8 cellular contexts compared by ENCODE assay signal in genomic region chr2:240585681-240586197, GRCh38. TPM values are rescaled to one million over a fixed set of nuclear protein-coding genes. Genes with fewer than 3 reads are reported as not detected.
DNase-seq lines count a peak whose midpoint lies in the region; ATAC-seq and TF ChIP-seq lines count a peak whose summit lies in the region.

No MANE protein-coding gene starts in this region.

- no peak for TF ChIP-seq POLR2A in body of pancreas (IDR thresholded peaks at IDR 0.05)

- H3K4me3 ChIP-seq in Karpas-422 (ENCODE audit: low read length) (peak overlapping the region; percentile 83), body of pancreas (peak overlapping the region; percentile 52 to 68)

- no peaks in the 10 kb centered on the region for H3K9me3 ChIP-seq in Karpas-422 (ENCODE audit: low read length)
- no peaks in the 10 kb centered on the region for H3K9me3 ChIP-seq in body of pancreas

- H3K9ac ChIP-seq in Karpas-422 (ENCODE audit: low read length) = peak overlapping the region; percentile 93

- ATAC-seq in body of pancreas = no peak
- no peak for ATAC-seq in GM18858 (IDR thresholded peaks at IDR 0.05; ENCODE audit: unreplicated experiment)

- no peaks in the 10 kb centered on the region; the same call in 1 of the 2 replicates for H3K36me3 ChIP-seq in Karpas-422 (ENCODE audit: insufficient read depth, low read length)
- no peaks in the 10 kb centered on the region for H3K36me3 ChIP-seq in body of pancreas (replicated peaks in 1 of 2; ENCODE audit: insufficient read depth in 1 of 2, low read depth in 2 of 2)

- no peak for TF ChIP-seq CTCF in body of pancreas (IDR thresholded peaks at IDR 0.05)

- peaks cover 77% of the 10 kb centered on the region for H3K79me2 ChIP-seq in Karpas-422 (ENCODE audit: low read length)

- H3K9me2 ChIP-seq in Karpas-422 (replicated peaks; ENCODE audit: insufficient read depth, low read length) = no peaks in the 10 kb centered on the region

- intact Hi-C loops in body of pancreas (cut with DNase I) = no loop called here

- WGBS in body of pancreas, 2 donors = 1 to 3% methylated on average over 7 to 20 of the region's 20 CpGs

- peaks cover 65% of the 10 kb centered on the region for H3K4me1 ChIP-seq in Karpas-422 (ENCODE audit: low read length)
- H3K4me1 ChIP-seq in body of pancreas = peaks cover 36% of the 10 kb centered on the region

- H3K27me3 ChIP-seq in Karpas-422 (ENCODE audit: low read length) (no peaks in the 10 kb centered on the region), body of pancreas (no peaks in the 10 kb centered on the region), layer of hippocampus (ENCODE audit: control insufficient read depth, insufficient read depth, low read length) (no peaks in the 10 kb centered on the region)

- H2AFZ ChIP-seq in Karpas-422 (ENCODE audit: low read length) = no peak overlapping the region

- DNase-seq in Karpas-422 = no peak
- DNase-seq in body of pancreas = peak in 1 of 4 donors; percentile 7
- no peak for DNase-seq in NCI-H524 (lab: John Stamatoyannopoulos, UW)
- no peak for DNase-seq in inferior parietal cortex (ENCODE audit: extremely low spot score)
- no peak for DNase-seq in HK-2 (ENCODE audit: unreplicated experiment)

- H3K27ac ChIP-seq in Karpas-422 (ENCODE audit: low read length) (peak overlapping the region; percentile 98), body of pancreas (peak overlapping the region; percentile 74 to 95 (median 88)), layer of hippocampus (ENCODE audit: low read depth, low read length) (peak overlapping the region; percentile 96), temporal lobe (ENCODE audit: low read depth, low read length) (peak overlapping the region; percentile 50)

- peak overlapping the region; percentile 86 for H3K4me2 ChIP-seq in Karpas-422 (ENCODE audit: low read depth, low read length, poor library complexity, severe bottlenecking)

- H4K20me1 ChIP-seq in Karpas-422 (ENCODE audit: insufficient read depth, low read depth, low read length) = peaks cover 21% of the 10 kb centered on the region; the same call in 1 of the 2 replicates

RNA-seq across cellular contexts. Expression of gene CAPN10, which starts 0.8 kb away (rescaled TPM):
- total RNA-seq in Karpas-422 (2014; rRNA removed; shearing (Covaris generic); ENCODE audit: low replicate concordance) = 22.9 and 44.0 TPM in 2 replicates
- 10 to 100 TPM; 16.3 to 34.3 TPM for total RNA-seq in body of pancreas
- 18.2 TPM for total RNA-seq in temporal lobe

RNA-seq across cellular contexts. Expression of gene RNPEPL1, which starts 17.5 kb away (rescaled TPM):
- total RNA-seq in Karpas-422 (2014; rRNA removed; shearing (Covaris generic); ENCODE audit: low replicate concordance) = 28.4 and 44.0 TPM in 2 replicates
- total RNA-seq in body of pancreas (100 to 1,000 TPM in 1 of 2 donors, 10 to 100 TPM in 1; 63.3 to 162 TPM), temporal lobe (7.1 TPM)

RNA-seq across cellular contexts. Expression of gene DUSP28, which starts 25.6 kb away (rescaled TPM):
- 8.1 and 9.3 TPM in 2 replicates for total RNA-seq in Karpas-422 (2014; rRNA removed; shearing (Covaris generic); ENCODE audit: low replicate concordance)
- total RNA-seq in body of pancreas (1 to 10 TPM; 4.7 to 6.6 TPM), temporal lobe (4.7 TPM)

RNA-seq across cellular contexts. Expression of gene ANKMY1, which starts 28.0 kb away (rescaled TPM):
- 25.7 and 30.8 TPM in 2 replicates for total RNA-seq in Karpas-422 (2014; rRNA removed; shearing (Covaris generic); ENCODE audit: low replicate concordance)
- total RNA-seq in body of pancreas = 10 to 100 TPM; 17.9 to 26.0 TPM
- total RNA-seq in temporal lobe = 7.1 TPM

RNA-seq across cellular contexts. Expression of gene GPR35, which starts 39.5 kb away (rescaled TPM):
- total RNA-seq in Karpas-422 (2014; rRNA removed; shearing (Covaris generic); ENCODE audit: low replicate concordance) = 1.1 and 1.9 TPM in 2 replicates
- total RNA-seq in body of pancreas (1 to 10 TPM in 1 of 2 donors, under 1 TPM in 1; 0.33 to 3.4 TPM), temporal lobe (0.98 TPM)
